8 cellular contexts compared by ENCODE assay signal in genomic region chr19:8423821-8424223, GRCh38. TPM values are rescaled to one million over a fixed set of nuclear protein-coding genes. Genes with fewer than 3 reads are reported as not detected.
DNase-seq lines count a peak whose midpoint lies in the region; ATAC-seq and TF ChIP-seq lines count a peak whose summit lies in the region.

No MANE protein-coding gene starts in this region.

- peak overlapping the region; percentile 98 for H3K27ac Mint-ChIP-seq in chondrocyte (ENCODE audit: unreplicated experiment)

- H3K9me3 Mint-ChIP-seq in chondrocyte (ENCODE audit: low read depth), result no peaks in the 10 kb centered on the region

- in situ Hi-C loops in Caki2 (cut with HindIII; ENCODE audit: low pct_unique_long_range_greater_than_20kb, low sequenced_read_pairs), result no loop called here

- peaks cover 8% of the 10 kb centered on the region for H3K36me3 ChIP-seq in thoracic aorta

- H3K9me3 ChIP-seq in thoracic aorta, result no peaks in the 10 kb centered on the region

- H3K4me1 Mint-ChIP-seq in chondrocyte (ENCODE audit: low read depth), result peaks cover 21% of the 10 kb centered on the region

- TF ChIP-seq CTCF in chondrocyte (IDR thresholded peaks at IDR 0.05) (no peak), thoracic aorta (IDR thresholded peaks at IDR 0.05) (no peak)

- no peaks in the 10 kb centered on the region for H3K27me3 Mint-ChIP-seq in chondrocyte (ENCODE audit: low read depth)

- DNase-seq in Caki2 (ENCODE audit: low read depth), result peak; percentile 91
- peak; percentile 33 for DNase-seq in NCI-H2171 (lab: John Stamatoyannopoulos, UW)
- DNase-seq in chondrocyte (ENCODE audit: low spot score), result peak; percentile 93
- peak; percentile 78 to 84 for DNase-seq in left colon
- DNase-seq in thoracic aorta (ENCODE audit: low spot score), result peak; percentile 94
- DNase-seq in NCI-H187 (lab: John Stamatoyannopoulos, UW), result no peak
- no peak for DNase-seq in activated gamma-delta T cell treated with Interleukin-2 at 50 U/mL for 16 hours

- intact Hi-C loops in left colon (cut with DNase I, micrococcal nuclease), result no loop called here

- H3K4me1 ChIP-seq in thoracic aorta (ENCODE audit: control insufficient read depth in 1 of 2, low read depth in 2 of 2), result peaks cover 13 to 18% of the 10 kb centered on the region in 2 donors

- H3K4me3 Mint-ChIP-seq in chondrocyte (ENCODE audit: unreplicated experiment), result peak overlapping the region; percentile 51

- H3K4me3 ChIP-seq in thoracic aorta, result peak overlapping the region; percentile 44

- peak; percentile 90 for ATAC-seq in left colon
- peak; percentile 96 for ATAC-seq in thoracic aorta (ENCODE audit: insufficient number of reproducible peaks, low FRiP score, low read depth)
- no peak for ATAC-seq in HG02884 (IDR thresholded peaks at IDR 0.05; ENCODE audit: unreplicated experiment)

- H3K36me3 Mint-ChIP-seq in chondrocyte (ENCODE audit: low read depth), result peaks cover 2% of the 10 kb centered on the region

- H3K27me3 ChIP-seq in thoracic aorta (replicated peaks; ENCODE audit: insufficient read depth), result no peaks in the 10 kb centered on the region

- peak overlapping the region; percentile 74 to 83 for H3K27ac ChIP-seq in thoracic aorta

RNA-seq across cellular contexts. Expression of gene MARCHF2, which starts 10.7 kb away (rescaled TPM):
- total RNA-seq in Caki2 (2014; rRNA removed; shearing (Covaris generic); ENCODE audit: low replicate concordance), result 47.5 and 58.4 TPM in 2 replicates
- total RNA-seq in chondrocyte, result 35.0 to 42.5 TPM (median 37.5 TPM) in 3 replicates
- total RNA-seq in left colon, result 10 to 100 TPM; 27.2 to 46.6 TPM
- 100 to 1,000 TPM; 165 to 294 TPM for total RNA-seq in thoracic aorta

RNA-seq across cellular contexts. Expression of gene HNRNPM, which starts 21.0 kb away (rescaled TPM):
- total RNA-seq in Caki2 (2014; rRNA removed; shearing (Covaris generic); ENCODE audit: low replicate concordance), result 55.7 and 66.6 TPM in 2 replicates
- total RNA-seq in chondrocyte, result 111 to 185 TPM (median 116 TPM) in 3 replicates
- 100 to 1,000 TPM in 1 of 2 donors, 10 to 100 TPM in 1; 99.8 to 136 TPM for total RNA-seq in left colon
- total RNA-seq in thoracic aorta, result 100 to 1,000 TPM; 117 to 155 TPM

RNA-seq across cellular contexts. Expression of gene RAB11B, which starts 33.7 kb away (rescaled TPM):
- 14.4 and 21.3 TPM in 2 replicates for total RNA-seq in Caki2 (2014; rRNA removed; shearing (Covaris generic); ENCODE audit: low replicate concordance)
- total RNA-seq in chondrocyte (96.4 to 106 TPM (median 104 TPM) in 3 replicates), left colon (100 to 1,000 TPM; 112 to 135 TPM), thoracic aorta (10 to 100 TPM; 53.4 to 69.3 TPM)

RNA-seq across cellular contexts. Expression of gene ANGPTL4, which starts 59.9 kb away (rescaled TPM):
- total RNA-seq in Caki2 (2014; rRNA removed; shearing (Covaris generic); ENCODE audit: low replicate concordance), result 27.5 and 27.8 TPM in 2 replicates
- total RNA-seq in chondrocyte (56.4 to 143 TPM (median 127 TPM) in 3 replicates), left colon (1 to 10 TPM; 3.2 TPM), thoracic aorta (10 to 100 TPM; 29.9 to 99.1 TPM)

Comparison
In these comparisons a context has a peak if more than half of its experiments do, and no peak if none do; other contexts are left out.
1. DNase-seq: peak in Caki2 (single experiment), NCI-H2171 (single experiment), chondrocyte (single experiment), left colon (2 of 2) and thoracic aorta (single experiment); none in NCI-H187 (0 of 2) and activated gamma-delta T cell treated with Interleukin-2 at 50 U/mL for 16 hours (single experiment).